1 cellular context compared by ENCODE assay signal in genomic region chr19:860481-861098, GRCh38.
A peak's percentile ranks its signal among the peaks of the same experiment; 100 is the strongest.
TF ChIP-seq lines count a peak whose summit lies in the region.

No MANE protein-coding gene starts in this region.

TF ChIP-seq in K562, 482 proteins besides CTCF, POLR2A, EP300 and RAD21 (continued from another document and continues in another):
- TF ChIP-seq CBX2 (IDR thresholded peaks at IDR 0.05; ENCODE audit: insufficient read depth, low read length, poor library complexity, severe bottlenecking) = no peak
- peak; percentile 83 for TF ChIP-seq MYC (IDR thresholded peaks at IDR 0.05; ENCODE audit: low read depth, low read length)
- no peak for TF ChIP-seq MYC (CRISPR knock-in tag; IDR thresholded peaks at IDR 0.05; ENCODE audit: borderline replicate concordance, low read depth)
- TF ChIP-seq, protein P1, sequence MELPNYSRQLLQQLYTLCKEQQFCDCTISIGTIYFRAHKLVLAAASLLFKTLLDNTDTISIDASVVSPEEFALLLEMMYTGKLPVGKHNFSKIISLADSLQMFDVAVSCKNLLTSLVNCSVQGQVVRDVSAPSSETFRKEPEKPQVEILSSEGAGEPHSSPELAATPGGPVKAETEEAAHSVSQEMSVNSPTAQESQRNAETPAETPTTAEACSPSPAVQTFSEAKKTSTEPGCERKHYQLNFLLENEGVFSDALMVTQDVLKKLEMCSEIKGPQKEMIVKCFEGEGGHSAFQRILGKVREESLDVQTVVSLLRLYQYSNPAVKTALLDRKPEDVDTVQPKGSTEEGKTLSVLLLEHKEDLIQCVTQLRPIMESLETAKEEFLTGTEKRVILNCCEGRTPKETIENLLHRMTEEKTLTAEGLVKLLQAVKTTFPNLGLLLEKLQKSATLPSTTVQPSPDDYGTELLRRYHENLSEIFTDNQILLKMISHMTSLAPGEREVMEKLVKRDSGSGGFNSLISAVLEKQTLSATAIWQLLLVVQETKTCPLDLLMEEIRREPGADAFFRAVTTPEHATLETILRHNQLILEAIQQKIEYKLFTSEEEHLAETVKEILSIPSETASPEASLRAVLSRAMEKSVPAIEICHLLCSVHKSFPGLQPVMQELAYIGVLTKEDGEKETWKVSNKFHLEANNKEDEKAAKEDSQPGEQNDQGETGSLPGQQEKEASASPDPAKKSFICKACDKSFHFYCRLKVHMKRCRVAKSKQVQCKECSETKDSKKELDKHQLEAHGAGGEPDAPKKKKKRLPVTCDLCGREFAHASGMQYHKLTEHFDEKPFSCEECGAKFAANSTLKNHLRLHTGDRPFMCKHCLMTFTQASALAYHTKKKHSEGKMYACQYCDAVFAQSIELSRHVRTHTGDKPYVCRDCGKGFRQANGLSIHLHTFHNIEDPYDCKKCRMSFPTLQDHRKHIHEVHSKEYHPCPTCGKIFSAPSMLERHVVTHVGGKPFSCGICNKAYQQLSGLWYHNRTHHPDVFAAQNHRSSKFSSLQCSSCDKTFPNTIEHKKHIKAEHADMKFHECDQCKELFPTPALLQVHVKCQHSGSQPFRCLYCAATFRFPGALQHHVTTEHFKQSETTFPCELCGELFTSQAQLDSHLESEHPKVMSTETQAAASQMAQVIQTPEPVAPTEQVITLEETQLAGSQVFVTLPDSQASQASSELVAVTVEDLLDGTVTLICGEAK (IDR thresholded peaks at IDR 0.05) = no peak
- TF ChIP-seq, protein P1 (CRISPR knock-in tag; IDR thresholded peaks at IDR 0.05) = no peak
- TF ChIP-seq NCOA2 (IDR thresholded peaks at IDR 0.05; ENCODE audit: partially characterized antibody in 2 of 2) = no peak
- peak; percentile 73 for TF ChIP-seq SMAD4 (CRISPR knock-in tag; conservative IDR thresholded peaks at IDR 0.05)
- TF ChIP-seq MAFG (tag; conservative IDR thresholded peaks at IDR 0.05) = no peak
- no peak for TF ChIP-seq U2AF2 (optimal IDR thresholded peaks at IDR 0.05; ENCODE audit: low read depth, low read length)
- TF ChIP-seq, protein P2, sequence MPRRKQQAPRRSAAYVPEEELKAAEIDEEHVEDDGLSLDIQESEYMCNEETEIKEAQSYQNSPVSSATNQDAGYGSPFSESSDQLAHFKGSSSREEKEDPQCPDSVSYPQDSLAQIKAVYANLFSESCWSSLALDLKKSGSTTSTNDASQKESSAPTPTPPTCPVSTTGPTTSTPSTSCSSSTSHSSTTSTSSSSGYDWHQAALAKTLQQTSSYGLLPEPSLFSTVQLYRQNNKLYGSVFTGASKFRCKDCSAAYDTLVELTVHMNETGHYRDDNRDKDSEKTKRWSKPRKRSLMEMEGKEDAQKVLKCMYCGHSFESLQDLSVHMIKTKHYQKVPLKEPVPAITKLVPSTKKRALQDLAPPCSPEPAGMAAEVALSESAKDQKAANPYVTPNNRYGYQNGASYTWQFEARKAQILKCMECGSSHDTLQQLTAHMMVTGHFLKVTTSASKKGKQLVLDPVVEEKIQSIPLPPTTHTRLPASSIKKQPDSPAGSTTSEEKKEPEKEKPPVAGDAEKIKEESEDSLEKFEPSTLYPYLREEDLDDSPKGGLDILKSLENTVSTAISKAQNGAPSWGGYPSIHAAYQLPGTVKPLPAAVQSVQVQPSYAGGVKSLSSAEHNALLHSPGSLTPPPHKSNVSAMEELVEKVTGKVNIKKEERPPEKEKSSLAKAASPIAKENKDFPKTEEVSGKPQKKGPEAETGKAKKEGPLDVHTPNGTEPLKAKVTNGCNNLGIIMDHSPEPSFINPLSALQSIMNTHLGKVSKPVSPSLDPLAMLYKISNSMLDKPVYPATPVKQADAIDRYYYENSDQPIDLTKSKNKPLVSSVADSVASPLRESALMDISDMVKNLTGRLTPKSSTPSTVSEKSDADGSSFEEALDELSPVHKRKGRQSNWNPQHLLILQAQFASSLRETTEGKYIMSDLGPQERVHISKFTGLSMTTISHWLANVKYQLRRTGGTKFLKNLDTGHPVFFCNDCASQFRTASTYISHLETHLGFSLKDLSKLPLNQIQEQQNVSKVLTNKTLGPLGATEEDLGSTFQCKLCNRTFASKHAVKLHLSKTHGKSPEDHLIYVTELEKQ (CRISPR knock-in tag; IDR thresholded peaks at IDR 0.05) = no peak
- TF ChIP-seq RERE (CRISPR knock-in tag; IDR thresholded peaks at IDR 0.05; ENCODE audit: borderline replicate concordance) = no peak
- TF ChIP-seq, protein P3, sequence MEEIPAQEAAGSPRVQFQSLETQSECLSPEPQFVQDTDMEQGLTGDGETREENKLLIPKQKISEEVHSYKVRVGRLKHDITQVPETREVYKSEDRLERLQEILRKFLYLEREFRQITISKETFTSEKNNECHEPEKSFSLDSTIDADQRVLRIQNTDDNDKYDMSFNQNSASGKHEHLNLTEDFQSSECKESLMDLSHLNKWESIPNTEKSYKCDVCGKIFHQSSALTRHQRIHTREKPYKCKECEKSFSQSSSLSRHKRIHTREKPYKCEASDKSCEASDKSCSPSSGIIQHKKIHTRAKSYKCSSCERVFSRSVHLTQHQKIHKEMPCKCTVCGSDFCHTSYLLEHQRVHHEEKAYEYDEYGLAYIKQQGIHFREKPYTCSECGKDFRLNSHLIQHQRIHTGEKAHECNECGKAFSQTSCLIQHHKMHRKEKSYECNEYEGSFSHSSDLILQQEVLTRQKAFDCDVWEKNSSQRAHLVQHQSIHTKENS (CRISPR knock-in tag; IDR thresholded peaks at IDR 0.05) = no peak
- TF ChIP-seq PHB (CRISPR knock-in tag; IDR thresholded peaks at IDR 0.05) = no peak
- no peak for TF ChIP-seq MLX (CRISPR knock-in tag; conservative IDR thresholded peaks at IDR 0.05)
- TF ChIP-seq, protein P4, sequence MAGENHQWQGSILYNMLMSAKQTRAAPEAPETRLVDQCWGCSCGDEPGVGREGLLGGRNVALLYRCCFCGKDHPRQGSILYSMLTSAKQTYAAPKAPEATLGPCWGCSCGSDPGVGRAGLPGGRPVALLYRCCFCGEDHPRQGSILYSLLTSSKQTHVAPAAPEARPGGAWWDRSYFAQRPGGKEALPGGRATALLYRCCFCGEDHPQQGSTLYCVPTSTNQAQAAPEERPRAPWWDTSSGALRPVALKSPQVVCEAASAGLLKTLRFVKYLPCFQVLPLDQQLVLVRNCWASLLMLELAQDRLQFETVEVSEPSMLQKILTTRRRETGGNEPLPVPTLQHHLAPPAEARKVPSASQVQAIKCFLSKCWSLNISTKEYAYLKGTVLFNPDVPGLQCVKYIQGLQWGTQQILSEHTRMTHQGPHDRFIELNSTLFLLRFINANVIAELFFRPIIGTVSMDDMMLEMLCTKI (IDR thresholded peaks at IDR 0.05; ENCODE audit: partially characterized antibody) = no peak
- TF ChIP-seq CBX5 (IDR thresholded peaks at IDR 0.05; ENCODE audit: borderline replicate concordance, low read depth) = no peak
- TF ChIP-seq FOXK1 (CRISPR knock-in tag; IDR thresholded peaks at IDR 0.05; ENCODE audit: borderline replicate concordance) = no peak
- TF ChIP-seq XRCC3 (IDR thresholded peaks at IDR 0.05) = no peak
- TF ChIP-seq, protein P5, sequence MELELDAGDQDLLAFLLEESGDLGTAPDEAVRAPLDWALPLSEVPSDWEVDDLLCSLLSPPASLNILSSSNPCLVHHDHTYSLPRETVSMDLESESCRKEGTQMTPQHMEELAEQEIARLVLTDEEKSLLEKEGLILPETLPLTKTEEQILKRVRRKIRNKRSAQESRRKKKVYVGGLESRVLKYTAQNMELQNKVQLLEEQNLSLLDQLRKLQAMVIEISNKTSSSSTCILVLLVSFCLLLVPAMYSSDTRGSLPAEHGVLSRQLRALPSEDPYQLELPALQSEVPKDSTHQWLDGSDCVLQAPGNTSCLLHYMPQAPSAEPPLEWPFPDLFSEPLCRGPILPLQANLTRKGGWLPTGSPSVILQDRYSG (tag; conservative IDR thresholded peaks at IDR 0.05; ENCODE audit: low read depth) = no peak
- TF ChIP-seq ZBTB17 (CRISPR knock-in tag; IDR thresholded peaks at IDR 0.05) = peak; percentile 30; the same call in 1 of the 2 replicates
- no peak for TF ChIP-seq CLOCK (CRISPR knock-in tag; IDR thresholded peaks at IDR 0.05; ENCODE audit: borderline replicate concordance)
- no peak for TF ChIP-seq HIVEP1 (CRISPR knock-in tag; IDR thresholded peaks at IDR 0.05)
- TF ChIP-seq KDM2B (CRISPR knock-in tag; IDR thresholded peaks at IDR 0.05) = peak; percentile 49; the same call in 1 of the 2 replicates
- peak; percentile 53; the same call in 1 of the 2 replicates for TF ChIP-seq ESRRA (IDR thresholded peaks at IDR 0.05; ENCODE audit: borderline replicate concordance, low read depth)
- peak; percentile 91 for TF ChIP-seq MAX (CRISPR knock-in tag; IDR thresholded peaks at IDR 0.05)
- peak; percentile 88 for TF ChIP-seq HMGN3 (IDR thresholded peaks at IDR 0.05; ENCODE audit: borderline replicate concordance, extremely low read depth, insufficient read length, low read depth, low read length)
- TF ChIP-seq CREB1 (IDR thresholded peaks at IDR 0.05) = 0 out of 2 replicates have a peak, but pooled peaks have one; percentile 7
- peak; percentile 60; the same call in 1 of the 2 replicates for TF ChIP-seq CREB1 (CRISPR knock-in tag; IDR thresholded peaks at IDR 0.05)
